17 cellular contexts compared by ENCODE assay signal in the genomic region with DNA sequence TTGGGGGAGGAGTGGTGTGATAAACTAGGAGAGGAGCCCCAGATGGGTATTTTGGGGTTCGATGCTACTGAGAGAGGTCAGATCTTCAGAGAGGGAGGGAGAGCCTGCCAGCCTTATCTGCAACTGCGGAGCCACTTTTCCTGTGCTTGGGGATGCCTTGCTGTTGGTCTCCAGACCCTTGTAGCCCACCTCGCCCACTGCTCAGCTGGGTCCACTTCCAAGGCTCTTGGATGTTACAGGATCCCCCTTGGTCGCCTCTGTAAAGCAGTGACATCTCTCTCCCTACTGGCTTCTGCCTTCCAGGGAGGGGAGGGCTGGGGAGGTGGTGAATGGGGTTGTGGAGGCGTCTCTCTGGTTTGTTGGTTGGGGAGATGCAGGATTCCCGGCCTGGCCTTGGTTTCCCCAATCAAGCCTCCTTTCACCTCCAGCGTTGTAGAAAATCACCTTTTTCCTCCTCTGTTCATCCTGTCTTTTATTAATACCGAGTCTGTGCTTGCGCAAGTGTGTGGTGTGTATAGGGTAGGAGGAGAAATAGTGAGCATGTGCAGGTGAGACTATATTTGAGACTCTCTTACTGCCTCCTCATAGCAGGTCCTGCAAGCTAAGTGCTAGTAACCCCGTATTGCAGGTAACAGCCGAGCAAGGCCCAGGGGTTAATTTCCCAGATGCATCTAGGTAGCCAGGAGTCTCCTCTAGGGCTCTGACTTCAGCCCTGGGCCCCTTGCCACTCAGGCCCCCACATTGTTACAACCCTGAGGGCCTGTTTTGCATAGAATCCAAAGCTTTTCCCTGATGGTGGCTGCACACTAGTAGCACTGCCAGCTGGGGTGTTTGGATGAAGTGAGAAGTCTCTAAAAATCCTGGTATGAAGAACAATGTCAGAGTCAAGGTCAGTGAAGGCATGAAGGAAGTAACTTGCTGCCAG.
DNase-seq lines count a peak whose midpoint lies in the region; ATAC-seq and TF ChIP-seq lines count a peak whose summit lies in the region.
"Had no signal": no experiment of that assay in that cellular context is flagged by ENCODE, and none has a peak within 500 bp of the region (broad histone marks: within the 10 kb centered on the region; RNA-seq: fewer than 3 reads in every experiment).

No MANE protein-coding gene starts in this region.

- H3K36me3 Mint-ChIP-seq in GM23338 (ENCODE audit: low read depth), result peaks cover 17% of the 10 kb centered on the region
- H3K36me3 Mint-ChIP-seq in CD4-positive, alpha-beta memory T cell, result peaks cover 43 to 55% of the 10 kb centered on the region in 2 donors

- DNase-seq in GM23338 (ENCODE audit: low spot score), result no peak
- DNase-seq in caudate nucleus (lab: John Stamatoyannopoulos, UW), result peak in 26 of 61 donors; percentile 12 to 83 (median 40)
- DNase-seq in right atrium auricular region (ENCODE audit: low spot score), result peak; percentile 53
- DNase-seq in CD4-positive, alpha-beta memory T cell, result no peak
- DNase-seq: CD4-positive, alpha-beta T cell; DND-41; GF-D8; H7; NCI-H146; NCI-H2081 treated with DMSO at 0.1 percent for 48 hours; NCI-H524 treated with DMSO at 0.1 percent for 48 hours had no signal

- H3K27me3 ChIP-seq in GM23338 (ENCODE audit: insufficient read depth), result no peaks in the 10 kb centered on the region
- no peaks in the 10 kb centered on the region for H3K27me3 ChIP-seq in right atrium auricular region
- H3K27me3 ChIP-seq in parathyroid adenoma (ENCODE audit: control insufficient read depth, insufficient read depth, low read length), result no peaks in the 10 kb centered on the region
- no peaks in the 10 kb centered on the region for H3K27me3 ChIP-seq in CD4-positive, alpha-beta memory T cell (ENCODE audit: insufficient read depth, low read length)

- H3K36me3 ChIP-seq in GM23338 (ENCODE audit: insufficient read depth) (peaks cover 4% of the 10 kb centered on the region; the same call in 1 of the 2 replicates), right atrium auricular region (peaks cover 17% of the 10 kb centered on the region), parathyroid adenoma (ENCODE audit: control insufficient read depth, insufficient read depth, low read length) (no peaks in the 10 kb centered on the region)
- H3K36me3 ChIP-seq in CD4-positive, alpha-beta memory T cell (ENCODE audit: insufficient read depth, low read length), result no peaks in the 10 kb centered on the region

- POLR2A ChIA-PET in CD4-positive, alpha-beta memory T cell (lab: Charles Lee; ENCODE audit: partially characterized antibody), result interaction anchor here (1.0 kb wide), 1 partner anchor 374 kb away, joined by 3 read pairs; no protein-coding TSS in a partner anchor

- no peaks in the 10 kb centered on the region for H4K20me1 ChIP-seq in GM23338 (replicated peaks; ENCODE audit: insufficient read depth)

- H3K9me3 Mint-ChIP-seq in GM23338, result peaks cover 12% of the 10 kb centered on the region
- peaks cover 0 to 22% (median 16%) of the 10 kb centered on the region in 8 donors for H3K9me3 Mint-ChIP-seq in CD4-positive, alpha-beta memory T cell
- H3K9me3 Mint-ChIP-seq: CD4-positive, alpha-beta T cell had no signal

- H3K4me1 Mint-ChIP-seq in GM23338, result peaks cover 14% of the 10 kb centered on the region
- no peaks in the 10 kb centered on the region for H3K4me1 Mint-ChIP-seq in CD4-positive, alpha-beta memory T cell
- H3K4me1 Mint-ChIP-seq: B cell, IgD-negative memory B cell had no signal

- H3K9me2 ChIP-seq in GM23338 (ENCODE audit: insufficient read depth), result no peaks in the 10 kb centered on the region

- H3K4me3 Mint-ChIP-seq in GM23338, result no peak overlapping the region
- H3K4me3 Mint-ChIP-seq in CD4-positive, alpha-beta memory T cell, result no peak overlapping the region
- H3K4me3 Mint-ChIP-seq: B cell; CD4-positive, alpha-beta T cell; IgD-negative memory B cell had no signal

- CTCF ChIA-PET in CD4-positive, alpha-beta memory T cell (lab: Charles Lee; ENCODE audit: partially characterized antibody), result no interaction called here

- H3K27ac Mint-ChIP-seq in GM23338, result peak overlapping the region; percentile 72; the same call in 1 of the 2 replicates
- peak overlapping the region in 3 of 7 donors; percentile 6 to 36 (median 35) for H3K27ac Mint-ChIP-seq in CD4-positive, alpha-beta memory T cell
- H3K27ac Mint-ChIP-seq: B cell; CD4-positive, alpha-beta T cell; IgD-negative memory B cell had no signal

- H3K27ac ChIP-seq in GM23338 (ENCODE audit: low read depth) (no peak overlapping the region), caudate nucleus (ENCODE audit: low read depth, low read length) (peak overlapping the region; percentile 82), right atrium auricular region (peak overlapping the region; percentile 32 to 49), parathyroid adenoma (peak overlapping the region; percentile 65)
- no peak overlapping the region for H3K27ac ChIP-seq in CD4-positive, alpha-beta memory T cell (ENCODE audit: low read depth, low read length)
- H3K27ac ChIP-seq: RWPE1 had no signal

- intact Hi-C loops in CD4-positive, alpha-beta memory T cell (cut with micrococcal nuclease), result no loop called here

- H3K79me2 ChIP-seq in GM23338 (replicated peaks; ENCODE audit: insufficient read depth) (no peaks in the 10 kb centered on the region), parathyroid adenoma (no peaks in the 10 kb centered on the region)

- H3K4me1 ChIP-seq in GM23338 (ENCODE audit: insufficient read depth), result no peaks in the 10 kb centered on the region
- peaks cover 0 to 49% of the 10 kb centered on the region in 2 donors for H3K4me1 ChIP-seq in right atrium auricular region
- peaks cover 12% of the 10 kb centered on the region for H3K4me1 ChIP-seq in parathyroid adenoma
- H3K4me1 ChIP-seq in CD4-positive, alpha-beta memory T cell (ENCODE audit: insufficient read depth, low read length), result no peaks in the 10 kb centered on the region

- no peak for TF ChIP-seq CTCF in GM23338 (conservative IDR thresholded peaks at IDR 0.05; ENCODE audit: low read depth in 2 of 2)
- TF ChIP-seq CTCF in right atrium auricular region (IDR thresholded peaks at IDR 0.05), result no peak
- no peak for TF ChIP-seq CTCF in parathyroid adenoma (IDR thresholded peaks at IDR 0.05)

- H3K9me3 ChIP-seq in right atrium auricular region (no peaks in the 10 kb centered on the region), parathyroid adenoma (ENCODE audit: control insufficient read depth, low read length) (no peaks in the 10 kb centered on the region)
- H3K9me3 ChIP-seq in CD4-positive, alpha-beta memory T cell (ENCODE audit: control insufficient read depth in 1 of 2, low read length in 2 of 2), result peaks cover 0 to 14% of the 10 kb centered on the region in 2 donors

- no peak overlapping the region for H3K9ac ChIP-seq in parathyroid adenoma

- ATAC-seq in GM23338, result no peak
- no peak for ATAC-seq in HG03457 (IDR thresholded peaks at IDR 0.05; ENCODE audit: unreplicated experiment)
- no peak for ATAC-seq in HG03460 (IDR thresholded peaks at IDR 0.05; ENCODE audit: unreplicated experiment)

- H3K4me2 ChIP-seq in GM23338 (no peak overlapping the region), parathyroid adenoma (ENCODE audit: low read length) (peak overlapping the region; percentile 23)

- peaks cover 6% of the 10 kb centered on the region for H3K27me3 Mint-ChIP-seq in GM23338 (ENCODE audit: insufficient read depth, low read depth, poor library complexity)
- H3K27me3 Mint-ChIP-seq in CD4-positive, alpha-beta memory T cell, result no peaks in the 10 kb centered on the region
- H3K27me3 Mint-ChIP-seq: B cell; CD4-positive, alpha-beta T cell; IgD-negative memory B cell had no signal

- H2AFZ ChIP-seq in GM23338 (no peak overlapping the region), parathyroid adenoma (no peak overlapping the region)

- H3F3A ChIP-seq in GM23338 (replicated peaks; ENCODE audit: low read depth), result no peaks in the 10 kb centered on the region

- H3K4me3 ChIP-seq in GM23338 (no peak overlapping the region), right atrium auricular region (no peak overlapping the region), parathyroid adenoma (ENCODE audit: low read depth, low read length) (peak overlapping the region; percentile 6)
- no peak overlapping the region for H3K4me3 ChIP-seq in CD4-positive, alpha-beta memory T cell (ENCODE audit: low read length in 2 of 2)

TF ChIP-seq in GM23338, 12 proteins besides CTCF, POLR2A, EP300 and RAD21 (continues in another document):
- TF ChIP-seq POLR2AphosphoS5 (IDR thresholded peaks at IDR 0.05; ENCODE audit: low read depth) (no peak), ZNF114 (CRISPR knock-in tag; IDR thresholded peaks at IDR 0.05) (no peak), JUNB (IDR thresholded peaks at IDR 0.05; ENCODE audit: unreplicated experiment) (no peak), STAT1 (IDR thresholded peaks at IDR 0.05; ENCODE audit: unreplicated experiment) (no peak), ZNF331 (CRISPR knock-in tag; IDR thresholded peaks at IDR 0.05; ENCODE audit: low read depth) (no peak), EZH2phosphoT487 (IDR thresholded peaks at IDR 0.05; ENCODE audit: unreplicated experiment) (no peak), NANOG (IDR thresholded peaks at IDR 0.05; ENCODE audit: borderline replicate concordance) (no peak)
- TF ChIP-seq, protein P1, sequence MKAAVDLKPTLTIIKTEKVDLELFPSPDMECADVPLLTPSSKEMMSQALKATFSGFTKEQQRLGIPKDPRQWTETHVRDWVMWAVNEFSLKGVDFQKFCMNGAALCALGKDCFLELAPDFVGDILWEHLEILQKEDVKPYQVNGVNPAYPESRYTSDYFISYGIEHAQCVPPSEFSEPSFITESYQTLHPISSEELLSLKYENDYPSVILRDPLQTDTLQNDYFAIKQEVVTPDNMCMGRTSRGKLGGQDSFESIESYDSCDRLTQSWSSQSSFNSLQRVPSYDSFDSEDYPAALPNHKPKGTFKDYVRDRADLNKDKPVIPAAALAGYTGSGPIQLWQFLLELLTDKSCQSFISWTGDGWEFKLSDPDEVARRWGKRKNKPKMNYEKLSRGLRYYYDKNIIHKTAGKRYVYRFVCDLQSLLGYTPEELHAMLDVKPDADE (IDR thresholded peaks at IDR 0.05), result no peak

Comparison
In these comparisons a context has a peak if more than half of its experiments do, and no peak if none do; other contexts are left out.
1. H3K27ac ChIP-seq: peak in caudate nucleus (single experiment), right atrium auricular region (2 of 2) and parathyroid adenoma (single experiment); none in GM23338 (single experiment) and CD4-positive, alpha-beta memory T cell (single experiment).